In the genomic region with DNA sequence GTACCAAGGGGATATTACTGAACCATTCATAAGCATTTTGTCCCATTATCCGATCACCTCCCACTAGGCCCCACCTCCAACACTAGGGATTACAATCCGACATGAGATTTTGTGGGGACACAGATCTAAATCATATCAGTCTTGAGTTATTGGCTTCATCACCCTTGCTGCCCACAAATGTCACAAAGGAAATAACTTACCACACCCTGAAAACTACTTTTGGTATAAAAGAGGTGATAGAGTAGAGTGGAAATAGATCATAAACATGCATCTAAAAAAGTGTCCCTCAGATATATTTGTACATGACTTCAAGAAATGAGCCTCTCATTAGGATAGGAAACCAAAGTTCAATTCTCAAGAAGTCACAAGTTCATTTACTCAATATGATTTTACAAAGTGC, we compare ENCODE assay signal across 24 cellular contexts. TPM values are rescaled to one million over a fixed set of nuclear protein-coding genes. Genes with fewer than 3 reads are reported as not detected.
DNase-seq lines count a peak whose midpoint lies in the region; ATAC-seq and TF ChIP-seq lines count a peak whose summit lies in the region.
"Had no signal": no experiment of that assay in that cellular context is flagged by ENCODE, and none has a peak within 500 bp of the region (broad histone marks: within the 10 kb centered on the region; RNA-seq: fewer than 3 reads in every experiment).

No MANE protein-coding gene starts in this region.

- ATAC-seq in activated CD8-positive, alpha-beta memory T cell treated with anti-CD3 and anti-CD28 coated beads, Interleukin-2, amount 10 ng/mL, durations not matched to agents 7 days and 5 days, result peak; percentile 12
- ATAC-seq in activated B cell treated with CpG ODN at 0.5 μM for 24 hours (ENCODE audit: low read depth), result no peak
- peak; percentile 64 to 83 (median 78) for ATAC-seq in natural killer cell
- no peak for ATAC-seq in GM18498 (IDR thresholded peaks at IDR 0.05; ENCODE audit: unreplicated experiment)
- ATAC-seq: GM12878, HCT116, HepG2 had no signal

- no peak for DNase-seq in activated CD8-positive, alpha-beta memory T cell treated with anti-CD3 and anti-CD28 coated beads, Interleukin-2, amount 10 ng/mL, durations not matched to agents 7 days and 5 days
- no peak for DNase-seq in activated CD8-positive, alpha-beta memory T cell treated with anti-CD3 and anti-CD28 coated beads for 24 hours
- no peak for DNase-seq in activated B cell treated with CpG ODN at 0.5 μM for 24 hours
- no peak for DNase-seq in natural killer cell
- DNase-seq in NCI-H510A (lab: John Stamatoyannopoulos, UW), result no peak
- no peak for DNase-seq in GM19240 (ENCODE audit: insufficient read length, low spot score)
- DNase-seq: COR-L47, DMS79, GOT3, KBM-7, MM.1S, NCI-H1048, NCI-H1417 treated with DMSO at 0.1 percent for 48 hours, NCI-H187, NCI-H446, NCI-H526 treated with DMSO at 0.1 percent for 48 hours, Right ventricle myocardium superior had no signal

- POLR2A ChIA-PET in activated B cell treated with CpG ODN at 0.5 μM for 24 hours (lab: Charles Lee), result interaction anchor here (0.6 to 1.8 kb wide), 2 partner anchors 11 to 47 kb away, joined by 3 to 8 read pairs; no protein-coding TSS in a partner anchor

- peaks cover 11% of the 10 kb centered on the region for H3K9me3 Mint-ChIP-seq in activated CD8-positive, alpha-beta memory T cell treated with anti-CD3 and anti-CD28 coated beads, Interleukin-2, amount 10 ng/mL, durations not matched to agents 7 days and 5 days (ENCODE audit: low read depth)
- H3K9me3 Mint-ChIP-seq in activated B cell treated with CpG ODN at 0.5 μM for 24 hours (peaks cover 12% of the 10 kb centered on the region), natural killer cell (peaks cover 2 to 7% of the 10 kb centered on the region in 2 donors)

- no peak overlapping the region for H3K4me3 Mint-ChIP-seq in activated CD8-positive, alpha-beta memory T cell treated with anti-CD3 and anti-CD28 coated beads, Interleukin-2, amount 10 ng/mL, durations not matched to agents 7 days and 5 days
- H3K4me3 Mint-ChIP-seq in activated B cell treated with CpG ODN at 0.5 μM for 24 hours, result peak overlapping the region; percentile 42
- H3K4me3 Mint-ChIP-seq in natural killer cell, result peak overlapping the region; percentile 70
- H3K4me3 Mint-ChIP-seq: CD14-positive monocyte had no signal

- TF ChIP-seq CTCF in activated B cell treated with CpG ODN at 0.5 μM for 24 hours (IDR thresholded peaks at IDR 0.05), result no peak
- no peak for TF ChIP-seq CTCF in natural killer cell (IDR thresholded peaks at IDR 0.05)

- intact Hi-C loops in activated B cell treated with CpG ODN at 0.5 μM for 24 hours (cut with micrococcal nuclease), result loop anchor here (10.0 kb wide), 2 partner anchors 562 to 1352 kb away; a partner anchor contains a TSS
- intact Hi-C loops in natural killer cell (cut with micrococcal nuclease), result loop anchor here (1.0 to 10.0 kb wide), 3 partner anchors 22 to 1212 kb away; a partner anchor contains a TSS

- H3K36me3 Mint-ChIP-seq in activated CD8-positive, alpha-beta memory T cell treated with anti-CD3 and anti-CD28 coated beads, Interleukin-2, amount 10 ng/mL, durations not matched to agents 7 days and 5 days, result peaks cover 4% of the 10 kb centered on the region
- peaks cover 18% of the 10 kb centered on the region for H3K36me3 Mint-ChIP-seq in activated B cell treated with CpG ODN at 0.5 μM for 24 hours (ENCODE audit: low read depth)
- H3K36me3 Mint-ChIP-seq in natural killer cell, result no peaks in the 10 kb centered on the region
- H3K36me3 Mint-ChIP-seq: CD14-positive monocyte had no signal

- CTCF ChIA-PET in activated CD8-positive, alpha-beta memory T cell treated with anti-CD3 and anti-CD28 coated beads, Interleukin-2, amount 10 ng/mL, durations not matched to agents 7 days and 5 days (lab: Charles Lee), result no interaction called here
- CTCF ChIA-PET in activated B cell treated with CpG ODN at 0.5 μM for 24 hours (lab: Charles Lee), result interaction anchor here (1.9 kb wide), 1 partner anchor 50 kb away, joined by 9 read pairs; no protein-coding TSS in a partner anchor

- H3K27ac Mint-ChIP-seq in activated CD8-positive, alpha-beta memory T cell treated with anti-CD3 and anti-CD28 coated beads, Interleukin-2, amount 10 ng/mL, durations not matched to agents 7 days and 5 days, result no peak overlapping the region
- H3K27ac Mint-ChIP-seq in activated B cell treated with CpG ODN at 0.5 μM for 24 hours (peak overlapping the region; percentile 91), natural killer cell (peak overlapping the region; percentile 84 to 92)

- H3K4me1 Mint-ChIP-seq in activated CD8-positive, alpha-beta memory T cell treated with anti-CD3 and anti-CD28 coated beads, Interleukin-2, amount 10 ng/mL, durations not matched to agents 7 days and 5 days, result peaks cover 11% of the 10 kb centered on the region
- H3K4me1 Mint-ChIP-seq in activated B cell treated with CpG ODN at 0.5 μM for 24 hours, result peaks cover 72% of the 10 kb centered on the region
- peaks cover 73 to 77% of the 10 kb centered on the region in 2 donors for H3K4me1 Mint-ChIP-seq in natural killer cell

- H3K27me3 Mint-ChIP-seq in activated CD8-positive, alpha-beta memory T cell treated with anti-CD3 and anti-CD28 coated beads, Interleukin-2, amount 10 ng/mL, durations not matched to agents 7 days and 5 days, result no peaks in the 10 kb centered on the region
- H3K27me3 Mint-ChIP-seq in activated B cell treated with CpG ODN at 0.5 μM for 24 hours, result no peaks in the 10 kb centered on the region
- no peaks in the 10 kb centered on the region for H3K27me3 Mint-ChIP-seq in natural killer cell (ENCODE audit: low read depth in 2 of 2)

RNA-seq across cellular contexts. Expression of a gene that starts 22.6 kb away (rescaled TPM):
- 1 to 10 TPM in 1 of 2 experiments, under 1 TPM in 1; 0.82 to 2.2 TPM for total RNA-seq in activated CD8-positive, alpha-beta memory T cell treated with anti-CD3 and anti-CD28 coated beads, Interleukin-2, amount 10 ng/mL, durations not matched to agents 7 days and 5 days
- total RNA-seq in activated B cell treated with CpG ODN at 0.5 μM for 24 hours (87.7 and 97.1 TPM in 2 replicates), natural killer cell (100 to 1,000 TPM in 1 of 3 donors, 10 to 100 TPM in 2; 69.8 to 117 (median 83.8) TPM)
- total RNA-seq: A172, HepG2, HT-29, Right ventricle myocardium superior had no signal

RNA-seq across cellular contexts. Expression of a gene that starts 53.8 kb away (rescaled TPM):
- total RNA-seq in activated CD8-positive, alpha-beta memory T cell treated with anti-CD3 and anti-CD28 coated beads, Interleukin-2, amount 10 ng/mL, durations not matched to agents 7 days and 5 days, result not detected
- total RNA-seq in activated B cell treated with CpG ODN at 0.5 μM for 24 hours (48.0 and 51.6 TPM in 2 replicates), natural killer cell (1 to 10 TPM in 1 of 3 donors, under 1 TPM in 2; 0.49 to 1.1 (median 0.88) TPM)
- total RNA-seq: A172, HepG2, HT-29, Right ventricle myocardium superior had no signal

Comparison
In these comparisons a context has a peak if more than half of its experiments do, and no peak if none do; other contexts are left out.
1. ATAC-seq: peak in activated CD8-positive, alpha-beta memory T cell treated with anti-CD3 and anti-CD28 coated beads, Interleukin-2, amount 10 ng/mL, durations not matched to agents 7 days and 5 days (single experiment) and natural killer cell (3 of 3); none in activated B cell treated with CpG ODN at 0.5 μM for 24 hours (single experiment) and GM18498 (single experiment).
2. RNA of a gene that starts 22.6 kb away (total RNA-seq): 87.7 to 97.1 TPM in activated B cell treated with CpG ODN at 0.5 μM for 24 hours and 69.8 to 117 TPM in natural killer cell; 0.82 to 2.2 TPM in activated CD8-positive, alpha-beta memory T cell treated with anti-CD3 and anti-CD28 coated beads, Interleukin-2, amount 10 ng/mL, durations not matched to agents 7 days and 5 days; every median in the first group is over 10 times any median in the second.
3. RNA of a gene that starts 53.8 kb away (total RNA-seq): 48.0 to 51.6 TPM in activated B cell treated with CpG ODN at 0.5 μM for 24 hours; 0.49 to 1.1 TPM in natural killer cell and not detected in activated CD8-positive, alpha-beta memory T cell treated with anti-CD3 and anti-CD28 coated beads, Interleukin-2, amount 10 ng/mL, durations not matched to agents 7 days and 5 days; every median in the first group is over 10 times any median in the second.